Comparison of ENCODE assay signal across 14 cellular contexts in genomic region chr6:11211235-11211634, GRCh38. TPM values are rescaled to one million over a fixed set of nuclear protein-coding genes. Genes with fewer than 3 reads are reported as not detected.
DNase-seq lines count a peak whose midpoint lies in the region; ATAC-seq and TF ChIP-seq lines count a peak whose summit lies in the region.
"Had no signal": no experiment of that assay in that cellular context is flagged by ENCODE, and none has a peak within 500 bp of the region (broad histone marks: within the 10 kb centered on the region; RNA-seq: fewer than 3 reads in every experiment).

No MANE protein-coding gene starts in this region.

- H3K9me3 Mint-ChIP-seq in activated CD4-positive, alpha-beta T cell treated with anti-CD3 and anti-CD28 coated beads, Interleukin-2, amount 10 ng/mL, durations not matched to agents 7 days and 5 days = no peaks in the 10 kb centered on the region
- H3K9me3 Mint-ChIP-seq in activated CD8-positive, alpha-beta T cell treated with anti-CD3 and anti-CD28 coated beads, Interleukin-2, amount 10 ng/mL, durations not matched to agents 7 days and 5 days (ENCODE audit: insufficient read depth) = no peaks in the 10 kb centered on the region
- no peaks in the 10 kb centered on the region for H3K9me3 Mint-ChIP-seq in Caco-2 (ENCODE audit: unreplicated experiment)

- H3K79me2 ChIP-seq in mesendoderm (ENCODE audit: control insufficient read depth, insufficient read depth, low read length) = no peaks in the 10 kb centered on the region

- no peak overlapping the region for H3K56ac ChIP-seq in mesendoderm (ENCODE audit: low read length)

- no peak overlapping the region for H3K4me2 ChIP-seq in mesendoderm (ENCODE audit: low read length)
- H3K4me2 ChIP-seq: KMS-11 had no signal

- H3K9ac ChIP-seq in mesendoderm (ENCODE audit: low read length) = no peak overlapping the region
- H3K9ac ChIP-seq: KMS-11 had no signal

- H3K79me1 ChIP-seq in mesendoderm (ENCODE audit: low read length) = no peaks in the 10 kb centered on the region

- no peak overlapping the region for H2BK120ac ChIP-seq in mesendoderm (ENCODE audit: low read depth, low read length)

- no CpG with 5 or more reads among the region's 3 CpGs for WGBS in mesendoderm (ENCODE audit: extremely low coverage, insufficient coverage, low lambda C conversion rate)
- 76 to 78% methylated on average over 3 of the region's 3 CpGs for WGBS in testis, 2 donors

- no peak overlapping the region for H3K4me3 ChIP-seq in mesendoderm (ENCODE audit: low read length)
- H3K4me3 ChIP-seq in testis = no peak overlapping the region
- H3K4me3 ChIP-seq in Caco-2 (ENCODE audit: low read depth, low read length) = no peak overlapping the region

- H3K4ac ChIP-seq in mesendoderm (ENCODE audit: low read depth, low read length) = no peak overlapping the region

- H3K36me3 Mint-ChIP-seq in activated CD4-positive, alpha-beta T cell treated with anti-CD3 and anti-CD28 coated beads, Interleukin-2, amount 10 ng/mL, durations not matched to agents 7 days and 5 days (ENCODE audit: low read depth) = peaks cover 75% of the 10 kb centered on the region
- peaks cover 84% of the 10 kb centered on the region for H3K36me3 Mint-ChIP-seq in activated CD8-positive, alpha-beta T cell treated with anti-CD3 and anti-CD28 coated beads, Interleukin-2, amount 10 ng/mL, durations not matched to agents 7 days and 5 days (ENCODE audit: low read depth)
- peaks cover 88% of the 10 kb centered on the region for H3K36me3 Mint-ChIP-seq in Caco-2 (ENCODE audit: insufficient read depth, unreplicated experiment)

- H3K27ac ChIP-seq in mesendoderm (ENCODE audit: low read depth, low read length) (peak overlapping the region; percentile 8), testis (peak overlapping the region; percentile 22 to 39)
- H3K27ac ChIP-seq: KMS-11 had no signal

- H4K5ac ChIP-seq in mesendoderm (ENCODE audit: low read length) = no peak overlapping the region

- no peak overlapping the region for H2BK15ac ChIP-seq in mesendoderm (replicated peaks; ENCODE audit: low read depth)

- no peak for TF ChIP-seq POLR2A in testis (IDR thresholded peaks at IDR 0.05)

- H3K9me3 ChIP-seq in testis (no peaks in the 10 kb centered on the region), Caco-2 (no peaks in the 10 kb centered on the region)

- intact Hi-C loops in testis (cut with DNase I; ENCODE audit: low total_unique reads) = no loop called here
- intact Hi-C loops in Caco-2 (cut with micrococcal nuclease; ENCODE audit: unreplicated experiment) = no loop called here

- peak; percentile 54 for ATAC-seq in activated CD8-positive, alpha-beta T cell treated with anti-CD3 and anti-CD28 coated beads, Interleukin-2, amount 10 ng/mL, durations not matched to agents 7 days and 5 days
- ATAC-seq in GM19351 (IDR thresholded peaks at IDR 0.05; ENCODE audit: unreplicated experiment) = no peak

- H3K4me1 ChIP-seq in mesendoderm (ENCODE audit: control insufficient read depth, low read depth, low read length) (peaks cover 10% of the 10 kb centered on the region), testis (peaks cover 49% of the 10 kb centered on the region), Caco-2 (peaks cover 21% of the 10 kb centered on the region)

- H2BK5ac ChIP-seq in mesendoderm (ENCODE audit: low read length) = no peak overlapping the region

- no peak for DNase-seq in activated CD4-positive, alpha-beta T cell treated with anti-CD3 and anti-CD28 coated beads, Interleukin-2, amount 10 ng/mL, durations not matched to agents 7 days and 5 days
- DNase-seq in activated CD4-positive, alpha-beta T cell treated with anti-CD3 and anti-CD28 coated beads, Interleukin-2, amount 50 U/mL, for 48 hours = no peak
- peak; percentile 36 for DNase-seq in activated CD8-positive, alpha-beta T cell treated with anti-CD3 and anti-CD28 coated beads, Interleukin-2, amount 10 ng/mL, durations not matched to agents 7 days and 5 days
- DNase-seq in mesendoderm (no peak), testis (no peak), SW 1271 (lab: John Stamatoyannopoulos, UW) (no peak), Caco-2 (no peak)
- DNase-seq: activated gamma-delta T cell, cerebellar nuclear complex, NCI-H526, substantia nigra, T-helper 9 cell had no signal

- no peak overlapping the region for H3K4me3 Mint-ChIP-seq in activated CD4-positive, alpha-beta T cell treated with anti-CD3 and anti-CD28 coated beads, Interleukin-2, amount 10 ng/mL, durations not matched to agents 7 days and 5 days
- H3K4me3 Mint-ChIP-seq in activated CD8-positive, alpha-beta T cell treated with anti-CD3 and anti-CD28 coated beads, Interleukin-2, amount 10 ng/mL, durations not matched to agents 7 days and 5 days = peak overlapping the region; percentile 40
- H3K4me3 Mint-ChIP-seq in Caco-2 (ENCODE audit: unreplicated experiment) = no peak overlapping the region

- no peak overlapping the region for H4K8ac ChIP-seq in mesendoderm (ENCODE audit: low read depth, low read length)

- no peaks in the 10 kb centered on the region for H3K27me3 Mint-ChIP-seq in activated CD4-positive, alpha-beta T cell treated with anti-CD3 and anti-CD28 coated beads, Interleukin-2, amount 10 ng/mL, durations not matched to agents 7 days and 5 days
- H3K27me3 Mint-ChIP-seq in activated CD8-positive, alpha-beta T cell treated with anti-CD3 and anti-CD28 coated beads, Interleukin-2, amount 10 ng/mL, durations not matched to agents 7 days and 5 days (ENCODE audit: low read depth) = no peaks in the 10 kb centered on the region
- H3K27me3 Mint-ChIP-seq in Caco-2 (ENCODE audit: insufficient read depth, unreplicated experiment) = no peaks in the 10 kb centered on the region

- no peaks in the 10 kb centered on the region for H3K27me3 ChIP-seq in mesendoderm (ENCODE audit: insufficient read depth, low read length, poor library complexity)
- no peaks in the 10 kb centered on the region for H3K27me3 ChIP-seq in testis
- no peaks in the 10 kb centered on the region for H3K27me3 ChIP-seq in Caco-2 (replicated peaks; ENCODE audit: control insufficient read depth, insufficient read depth, low read length)

- TF ChIP-seq CTCF in testis (IDR thresholded peaks at IDR 0.05) (no peak), Caco-2 (IDR thresholded peaks at IDR 0.05; ENCODE audit: insufficient read depth in 1 of 2, low read depth in 1 of 2, low read length in 1 of 2, severe bottlenecking in 1 of 2, unreplicated experiment in 1 of 2) (no peak)

- CTCF ChIA-PET in activated CD4-positive, alpha-beta T cell treated with anti-CD3 and anti-CD28 coated beads, Interleukin-2, amount 10 ng/mL, durations not matched to agents 7 days and 5 days (lab: Charles Lee) = interaction anchor here (2.7 kb wide), 1 partner anchor 14 kb away, joined by 9 read pairs; no protein-coding TSS in a partner anchor
- CTCF ChIA-PET in activated CD8-positive, alpha-beta T cell treated with anti-CD3 and anti-CD28 coated beads, Interleukin-2, amount 10 ng/mL, durations not matched to agents 7 days and 5 days (lab: Charles Lee) = interaction anchor here (1.4 kb wide), 1 partner anchor 39 kb away, joined by 3 read pairs; no protein-coding TSS in a partner anchor
- CTCF ChIA-PET in Caco-2 (lab: Charles Lee) = no interaction called here

- H3K4me1 Mint-ChIP-seq in activated CD4-positive, alpha-beta T cell treated with anti-CD3 and anti-CD28 coated beads, Interleukin-2, amount 10 ng/mL, durations not matched to agents 7 days and 5 days = peaks cover 46% of the 10 kb centered on the region
- peaks cover 80% of the 10 kb centered on the region for H3K4me1 Mint-ChIP-seq in activated CD8-positive, alpha-beta T cell treated with anti-CD3 and anti-CD28 coated beads, Interleukin-2, amount 10 ng/mL, durations not matched to agents 7 days and 5 days (ENCODE audit: low read depth)
- H3K4me1 Mint-ChIP-seq in Caco-2 (ENCODE audit: low read depth, unreplicated experiment) = peaks cover 22% of the 10 kb centered on the region

- BruUV-seq in Caco-2 (replicated peaks; lab: Mats Ljungman, UMichigan) = no TSS peak

- H3K23ac ChIP-seq in mesendoderm (ENCODE audit: low read length) = no peak overlapping the region

- H2AK5ac ChIP-seq in mesendoderm (ENCODE audit: low read length) = no peak overlapping the region

- H3K36me3 ChIP-seq in mesendoderm (ENCODE audit: control insufficient read depth, insufficient read depth, low read length) (peaks cover 3% of the 10 kb centered on the region), testis (ENCODE audit: low read depth, missing control alignments) (no peaks in the 10 kb centered on the region), Caco-2 (ENCODE audit: control insufficient read depth, insufficient read depth, low read length) (no peaks in the 10 kb centered on the region; the same call in 1 of the 2 replicates)

- H3K18ac ChIP-seq in mesendoderm (ENCODE audit: low read length) = no peak overlapping the region

- POLR2A ChIA-PET in activated CD4-positive, alpha-beta T cell treated with anti-CD3 and anti-CD28 coated beads, Interleukin-2, amount 10 ng/mL, durations not matched to agents 7 days and 5 days (lab: Charles Lee) = no interaction called here
- POLR2A ChIA-PET in activated CD8-positive, alpha-beta T cell treated with anti-CD3 and anti-CD28 coated beads, Interleukin-2, amount 10 ng/mL, durations not matched to agents 7 days and 5 days (lab: Charles Lee) = interaction anchor here (0.8 to 2.6 kb wide), 3 partner anchors 11 to 170 kb away, joined by 3 to 8 read pairs (median 7); partner anchors contain the start of gene NEDD9
- POLR2A ChIA-PET in Caco-2 (lab: Charles Lee) = no interaction called here

- peak overlapping the region; percentile 42 for H3K27ac Mint-ChIP-seq in activated CD4-positive, alpha-beta T cell treated with anti-CD3 and anti-CD28 coated beads, Interleukin-2, amount 10 ng/mL, durations not matched to agents 7 days and 5 days
- peak overlapping the region; percentile 86 for H3K27ac Mint-ChIP-seq in activated CD8-positive, alpha-beta T cell treated with anti-CD3 and anti-CD28 coated beads, Interleukin-2, amount 10 ng/mL, durations not matched to agents 7 days and 5 days
- H3K27ac Mint-ChIP-seq in Caco-2 (ENCODE audit: unreplicated experiment) = no peak overlapping the region

RNA-seq across cellular contexts. Expression of gene NEDD9, which starts 21.2 kb away (rescaled TPM):
- total RNA-seq in activated CD4-positive, alpha-beta T cell treated with anti-CD3 and anti-CD28 coated beads, Interleukin-2, amount 10 ng/mL, durations not matched to agents 7 days and 5 days = 10 to 100 TPM; 42.7 to 47.7 TPM
- total RNA-seq in activated CD8-positive, alpha-beta T cell treated with anti-CD3 and anti-CD28 coated beads, Interleukin-2, amount 10 ng/mL, durations not matched to agents 7 days and 5 days = 10 to 100 TPM; 64.9 to 69.5 TPM
- 9.6 TPM for polyA plus RNA-seq in mesendoderm (2013, experiment 1 of 2)
- polyA plus RNA-seq in mesendoderm (2013, experiment 2 of 2) = 9.5 TPM
- total RNA-seq in testis (10 to 100 TPM; 31.8 to 67.0 TPM), Caco-2 (2022) (33.2 and 36.2 TPM in 2 replicates)
- polyA plus RNA-seq in testis (ENCODE audit: insufficient read depth, low read depth, low replicate concordance) = 21.0 TPM
